Comparison of ENCODE assay signal across 19 cellular contexts in the genomic region with DNA sequence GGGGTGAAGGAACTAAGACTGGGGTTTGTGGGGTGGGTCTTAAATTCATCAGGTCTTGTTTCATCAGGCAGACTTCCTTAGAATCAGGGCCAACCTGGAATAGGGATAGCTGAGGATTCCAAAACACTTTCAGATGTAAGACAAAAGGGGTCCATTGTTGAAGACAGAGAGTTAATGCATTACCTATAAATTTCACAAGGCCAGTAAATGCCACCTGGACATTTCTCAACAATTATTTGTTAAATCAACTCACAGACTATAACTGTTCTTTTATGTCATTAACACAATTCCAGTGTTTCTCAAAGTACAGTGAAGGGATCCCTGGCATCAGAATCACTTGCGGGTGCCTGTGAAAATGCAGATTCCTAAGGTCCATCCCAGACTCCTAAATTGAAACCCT.
"Had no signal": no experiment of that assay in that cellular context is flagged by ENCODE, and none has a peak within 500 bp of the region (broad histone marks: within the 10 kb centered on the region; RNA-seq: fewer than 3 reads in every experiment).

No MANE protein-coding gene starts in this region.

- H3K9me3 Mint-ChIP-seq: activated CD4-positive, alpha-beta memory T cell treated with anti-CD3 and anti-CD28 coated beads for 36 hours; activated naive CD8-positive, alpha-beta T cell treated with anti-CD3 and anti-CD28 coated beads for 36 hours had no signal

- FAIRE-seq: kidney had no signal

- H3K4me3 Mint-ChIP-seq: activated CD4-positive, alpha-beta memory T cell treated with anti-CD3 and anti-CD28 coated beads for 36 hours; activated naive CD8-positive, alpha-beta T cell treated with anti-CD3 and anti-CD28 coated beads for 36 hours had no signal

- H3K36me3 Mint-ChIP-seq: activated CD4-positive, alpha-beta memory T cell treated with anti-CD3 and anti-CD28 coated beads for 36 hours; activated naive CD8-positive, alpha-beta T cell treated with anti-CD3 and anti-CD28 coated beads for 36 hours; naive thymus-derived CD4-positive, alpha-beta T cell had no signal

- H3K27me3 ChIP-seq: tibial nerve had no signal

- H3K9me3 ChIP-seq: spleen, tibial nerve had no signal

- H3K4me3 ChIP-seq: lung, spleen, tibial nerve had no signal

- H3K27ac Mint-ChIP-seq: activated CD4-positive, alpha-beta memory T cell treated with anti-CD3 and anti-CD28 coated beads for 36 hours; activated naive CD8-positive, alpha-beta T cell treated with anti-CD3 and anti-CD28 coated beads for 36 hours; progenitor cell of endocrine pancreas had no signal

- ATAC-seq: naive thymus-derived CD4-positive, alpha-beta T cell; stimulated activated naive CD8-positive, alpha-beta T cell treated with anti-CD3 and anti-CD28 coated beads, Interleukin-15, Interleukin-2, amounts not matched to agents 100 U/mL and 50 U/mL, for 24 hours had no signal

- H3K36me3 ChIP-seq: spleen, tibial nerve had no signal

- H3K27ac ChIP-seq: spleen, tibial nerve had no signal

- DNase-seq: activated CD4-positive, alpha-beta memory T cell treated with anti-CD3 and anti-CD28 coated beads for 36 hours; activated CD4-positive, alpha-beta T cell treated with anti-CD3 and anti-CD28 coated beads for 48 hours; activated naive CD4-positive, alpha-beta T cell treated with Interleukin-2 at 50 U/mL for 16 hours; activated naive CD8-positive, alpha-beta T cell treated with anti-CD3 and anti-CD28 coated beads for 36 hours; activated T-cell treated with anti-CD3 and anti-CD28 coated beads, Interleukin-2, amount 50 U/mL, for 48 hours; amniotic stem cell; cerebellar nuclear complex; cortex of kidney; foreskin melanocyte; kidney; naive thymus-derived CD4-positive, alpha-beta T cell; retina; spleen; stimulated activated CD4-positive, alpha-beta T cell treated with anti-CD3 and anti-CD28 coated beads, Interleukin-4, amount 100 ng/mL, for 24 hours; stimulated activated naive CD8-positive, alpha-beta T cell treated with anti-CD3 and anti-CD28 coated beads, Interleukin-15, Interleukin-2, amounts not matched to agents 100 U/mL and 50 U/mL, for 24 hours; substantia nigra had no signal
